ENCODE assay signal across 17 cellular contexts in genomic region chr16:1981972-1982574, GRCh38. TPM values are rescaled to one million over a fixed set of nuclear protein-coding genes. Genes with fewer than 3 reads are reported as not detected.
DNase-seq lines count a peak whose midpoint lies in the region; ATAC-seq, FAIRE-seq and TF ChIP-seq lines count a peak whose summit lies in the region.
"Had no signal": no experiment of that assay in that cellular context is flagged by ENCODE, and none has a peak within 500 bp of the region (broad histone marks: within the 10 kb centered on the region; RNA-seq: fewer than 3 reads in every experiment).

No MANE protein-coding gene starts in this region.

- H3K9me3 ChIP-seq in NT2/D1 (ENCODE audit: insufficient read depth, low read length): no peaks in the 10 kb centered on the region
- H3K9me3 ChIP-seq: upper lobe of left lung had no signal

- H3K4me3 Mint-ChIP-seq in activated naive CD4-positive, alpha-beta T cell treated with anti-CD3 and anti-CD28 coated beads, Interleukin-2, amount 50 U/mL, for 24 hours: peak overlapping the region; percentile 39
- H3K4me3 Mint-ChIP-seq in glutamatergic neuron (ENCODE audit: unreplicated experiment): peak overlapping the region; percentile 87
- H3K4me3 Mint-ChIP-seq: dendritic cell treated with granulocyte-macrophage colony-stimulating factor and Interleukin-4, amounts not matched to agents 40 ng/mL and 50 ng/mL, for 4 days had no signal

- no peaks in the 10 kb centered on the region for H3K9me3 Mint-ChIP-seq in activated naive CD4-positive, alpha-beta T cell treated with anti-CD3 and anti-CD28 coated beads, Interleukin-2, amount 50 U/mL, for 24 hours
- H3K9me3 Mint-ChIP-seq in activated naive CD4-positive, alpha-beta T cell treated with anti-CD3 and anti-CD28 coated beads, Interleukin-2, amount 50 U/mL, for 72 hours: no peaks in the 10 kb centered on the region
- H3K9me3 Mint-ChIP-seq in glutamatergic neuron (ENCODE audit: unreplicated experiment): peaks cover 2% of the 10 kb centered on the region
- H3K9me3 Mint-ChIP-seq: activated B cell treated with CpG ODN at 0.5 μM for 24 hours; dendritic cell treated with granulocyte-macrophage colony-stimulating factor and Interleukin-4, amounts not matched to agents 40 ng/mL and 50 ng/mL, for 4 days; H9 had no signal

- no peak for TF ChIP-seq CTCF in glutamatergic neuron (IDR thresholded peaks at IDR 0.05; ENCODE audit: partially characterized antibody, unreplicated experiment)

- no peaks in the 10 kb centered on the region for H3K27me3 ChIP-seq in NT2/D1 (ENCODE audit: insufficient read depth, insufficient read length)

- ATAC-seq in activated naive CD4-positive, alpha-beta T cell treated with anti-CD3 and anti-CD28 coated beads, Interleukin-2, amount 50 U/mL, for 72 hours: no peak
- no peak for ATAC-seq in HG03520 (IDR thresholded peaks at IDR 0.05; ENCODE audit: unreplicated experiment)
- ATAC-seq: left cardiac atrium had no signal

- H3K27ac Mint-ChIP-seq in activated naive CD4-positive, alpha-beta T cell treated with anti-CD3 and anti-CD28 coated beads, Interleukin-2, amount 50 U/mL, for 24 hours: no peak overlapping the region
- no peak overlapping the region for H3K27ac Mint-ChIP-seq in activated naive CD4-positive, alpha-beta T cell treated with anti-CD3 and anti-CD28 coated beads, Interleukin-2, amount 50 U/mL, for 72 hours
- H3K27ac Mint-ChIP-seq in glutamatergic neuron (ENCODE audit: unreplicated experiment): peak overlapping the region; percentile 92
- H3K27ac Mint-ChIP-seq: H9 had no signal

- peaks cover 14% of the 10 kb centered on the region for H3K4me1 Mint-ChIP-seq in activated naive CD4-positive, alpha-beta T cell treated with anti-CD3 and anti-CD28 coated beads, Interleukin-2, amount 50 U/mL, for 24 hours
- H3K4me1 Mint-ChIP-seq in glutamatergic neuron (ENCODE audit: low read depth, unreplicated experiment): peaks cover 16% of the 10 kb centered on the region

- no peak for FAIRE-seq in GM19239 (lab: Jason Lieb, UNC)

- H3K36me3 Mint-ChIP-seq in activated naive CD4-positive, alpha-beta T cell treated with anti-CD3 and anti-CD28 coated beads, Interleukin-2, amount 50 U/mL, for 24 hours: peaks cover 7% of the 10 kb centered on the region
- peaks cover 0 to 6% of the 10 kb centered on the region in 2 donors for H3K36me3 Mint-ChIP-seq in activated naive CD4-positive, alpha-beta T cell treated with anti-CD3 and anti-CD28 coated beads, Interleukin-2, amount 50 U/mL, for 72 hours
- no peaks in the 10 kb centered on the region for H3K36me3 Mint-ChIP-seq in glutamatergic neuron (ENCODE audit: unreplicated experiment)

- H3K4me1 ChIP-seq in NT2/D1 (ENCODE audit: insufficient read depth, insufficient read length): peaks cover 33% of the 10 kb centered on the region

- H3K27me3 Mint-ChIP-seq in activated naive CD4-positive, alpha-beta T cell treated with anti-CD3 and anti-CD28 coated beads, Interleukin-2, amount 50 U/mL, for 24 hours: peaks cover 2% of the 10 kb centered on the region
- H3K27me3 Mint-ChIP-seq in glutamatergic neuron (ENCODE audit: unreplicated experiment): peaks cover 11% of the 10 kb centered on the region

- H3K36me3 ChIP-seq in NT2/D1 (ENCODE audit: insufficient read depth, insufficient read length, low read length): peaks cover 56% of the 10 kb centered on the region

- DNase-seq in activated naive CD4-positive, alpha-beta T cell treated with anti-CD3 and anti-CD28 coated beads, Interleukin-2, amount 50 U/mL, for 72 hours (ENCODE audit: low spot score in 2 of 2): no peak
- DNase-seq in NT2/D1 (ENCODE audit: low read depth, low spot score): no peak
- no peak for DNase-seq in glutamatergic neuron
- peak; percentile 48 for DNase-seq in superior temporal gyrus (ENCODE audit: extremely low spot score)
- no peak for DNase-seq in GM19239 (ENCODE audit: insufficient read length, low spot score)
- DNase-seq in inferior parietal cortex (ENCODE audit: extremely low spot score): no peak
- DNase-seq: activated B cell treated with CpG ODN at 0.5 μM for 24 hours; activated naive CD4-positive, alpha-beta T cell; foreskin melanocyte; H9; left cardiac atrium; SHP77 had no signal

- H3K9ac ChIP-seq in NT2/D1 (ENCODE audit: insufficient read length, low read depth): peak overlapping the region; percentile 61

- no peak overlapping the region for H3K4me3 ChIP-seq in NT2/D1 (ENCODE audit: insufficient read length, low read depth)
- H3K4me3 ChIP-seq: upper lobe of left lung had no signal

RNA-seq across cellular contexts. Expression of gene NOXO1, which starts 0.8 kb away (rescaled TPM):
- not detected for total RNA-seq in activated naive CD4-positive, alpha-beta T cell treated with anti-CD3 and anti-CD28 coated beads, Interleukin-2, amount 50 U/mL, for 72 hours
- total RNA-seq in glutamatergic neuron (ENCODE audit: unreplicated experiment): 1.3 TPM
- total RNA-seq: left cardiac atrium, renal cortical epithelial cell had no signal

RNA-seq across cellular contexts. Expression of gene GFER, which starts 1.9 kb away (rescaled TPM):
- 10 to 100 TPM; 19.1 to 25.0 TPM for total RNA-seq in activated naive CD4-positive, alpha-beta T cell treated with anti-CD3 and anti-CD28 coated beads, Interleukin-2, amount 50 U/mL, for 72 hours
- total RNA-seq in glutamatergic neuron (ENCODE audit: unreplicated experiment): 26.0 TPM

RNA-seq across cellular contexts. Expression of gene SYNGR3, which starts 7.7 kb away (rescaled TPM):
- total RNA-seq in activated naive CD4-positive, alpha-beta T cell treated with anti-CD3 and anti-CD28 coated beads, Interleukin-2, amount 50 U/mL, for 72 hours: 1 to 10 TPM; 2.0 to 9.0 TPM
- total RNA-seq in glutamatergic neuron (ENCODE audit: unreplicated experiment): 45.7 TPM

RNA-seq across cellular contexts. Expression of gene TBL3, which starts 10.2 kb away (rescaled TPM):
- total RNA-seq in activated naive CD4-positive, alpha-beta T cell treated with anti-CD3 and anti-CD28 coated beads, Interleukin-2, amount 50 U/mL, for 72 hours: 10 to 100 TPM; 18.8 to 37.2 TPM
- total RNA-seq in glutamatergic neuron (ENCODE audit: unreplicated experiment): 26.8 TPM

RNA-seq across cellular contexts. Expression of gene RNF151, which starts 15.4 kb away (rescaled TPM):
- total RNA-seq in activated naive CD4-positive, alpha-beta T cell treated with anti-CD3 and anti-CD28 coated beads, Interleukin-2, amount 50 U/mL, for 72 hours: under 1 TPM in 1 of 2 donors, not detected in 1; 0.41 TPM
- not detected for total RNA-seq in glutamatergic neuron (ENCODE audit: unreplicated experiment)
- total RNA-seq: activated B cell treated with CpG ODN at 0.5 μM for 24 hours, left cardiac atrium, renal cortical epithelial cell had no signal
